13 cellular contexts compared by ENCODE assay signal in genomic region chr4:5785806-5786680, GRCh38.
DNase-seq lines count a peak whose midpoint lies in the region; ATAC-seq, FAIRE-seq and TF ChIP-seq lines count a peak whose summit lies in the region.
"Had no signal": no experiment of that assay in that cellular context is flagged by ENCODE, and none has a peak within 500 bp of the region (broad histone marks: within the 10 kb centered on the region; RNA-seq: fewer than 3 reads in every experiment).

No MANE protein-coding gene starts in this region.

- no peaks in the 10 kb centered on the region for H4K20me1 ChIP-seq in HepG2 (ENCODE audit: insufficient read depth, low read length)

- H3K4me2 ChIP-seq in HepG2 (ENCODE audit: low read depth, low read length) = no peak overlapping the region
- H3K4me2 ChIP-seq: A549 had no signal

- WGBS in HepG2 (ENCODE audit: low lambda C conversion rate) = 96% methylated on average over 9 of the region's 9 CpGs
- WGBS in right lobe of liver (ENCODE audit: insufficient coverage, low coverage, low lambda C conversion rate, missing lambda C conversion rate) = 73% methylated on average over 9 of the region's 9 CpGs
- WGBS in endodermal cell (ENCODE audit: insufficient coverage in 1 of 2, insufficient read length in 1 of 2), 2 experiments = 96 to 98% methylated on average over 4 to 7 of the region's 9 CpGs

- peaks cover 34% of the 10 kb centered on the region for H3K4me1 Mint-ChIP-seq in endodermal cell
- H3K4me1 Mint-ChIP-seq: stimulated activated naive B cell treated with anti-CD40 and anti-IgM and Interleukin-4, amounts not matched to agents 10 μg/mL and 1 μg/mL and 100 μg/mL, for 72 hours had no signal

- DNase-seq in HepG2 (ENCODE audit: low spot score) (no peak), right lobe of liver (no peak), endodermal cell (no peak), islet precursor cell (peak; percentile 56), NCI-H510A (lab: John Stamatoyannopoulos, UW) (no peak), GM13976 (ENCODE audit: low spot score) (no peak), NCI-H187 treated with DMSO at 0.1 percent for 48 hours (lab: John Stamatoyannopoulos, UW) (no peak)
- DNase-seq: left colon; NCI-H1436; stimulated activated CD4-positive, alpha-beta T cell treated with anti-CD3 and anti-CD28 coated beads, Interleukin-1b, Interleukin-23, amount 100 ng/mL, for 48 hours; stimulated activated naive B cell treated with anti-CD40 and anti-IgM and Interleukin-4, amounts not matched to agents 10 μg/mL and 1 μg/mL and 100 μg/mL, for 72 hours had no signal

- ATAC-seq in HepG2 = no peak
- ATAC-seq in right lobe of liver = no peak
- ATAC-seq in GM19324 (IDR thresholded peaks at IDR 0.05; ENCODE audit: low FRiP score, unreplicated experiment) = no peak
- ATAC-seq: A549; left colon; stimulated activated naive B cell treated with anti-CD40 and anti-IgM and Interleukin-4, amounts not matched to agents 10 μg/mL and 1 μg/mL and 100 μg/mL, for 72 hours had no signal

- TF ChIP-seq EP300 in HepG2 (IDR thresholded peaks at IDR 0.05; ENCODE audit: low read depth in 2 of 2, low read length in 2 of 2) (no peak), HepG2 (CRISPR knock-in tag; IDR thresholded peaks at IDR 0.05; ENCODE audit: borderline replicate concordance) (no peak)

- no peak for TF ChIP-seq RAD21 in HepG2 (CRISPR knock-in tag; IDR thresholded peaks at IDR 0.05)

- CTCF ChIA-PET in HepG2 (lab: Yijun Ruan, JAX; ENCODE audit: low intra/inter-chr PET ratio, low total read pairs) = no interaction called here

- H3K36me3 Mint-ChIP-seq in endodermal cell (ENCODE audit: low read depth) = peaks cover 60% of the 10 kb centered on the region

- no peaks in the 10 kb centered on the region; a peak in 1 of 5 replicates for H3K27me3 ChIP-seq in HepG2 (ENCODE audit: control insufficient read depth in 1 of 2, insufficient read depth in 2 of 2, low read length in 2 of 2)
- H3K27me3 ChIP-seq in right lobe of liver = no peaks in the 10 kb centered on the region
- H3K27me3 ChIP-seq in endodermal cell (ENCODE audit: control insufficient read depth, insufficient read depth, low read length, poor library complexity, severe bottlenecking) = no peaks in the 10 kb centered on the region

- H3K36me3 ChIP-seq in HepG2 (replicated peaks in 1 of 2; ENCODE audit: control insufficient read depth in 1 of 2, insufficient read depth in 2 of 2, low read length in 2 of 2) = peaks cover 17 to 40% of the 10 kb centered on the region in 2 experiments
- H3K36me3 ChIP-seq in right lobe of liver = no peaks in the 10 kb centered on the region
- peaks cover 28% of the 10 kb centered on the region for H3K36me3 ChIP-seq in endodermal cell (ENCODE audit: control insufficient read depth, insufficient read depth, low read length)

- in situ Hi-C loops in HepG2 (cut with HindIII; ENCODE audit: extremely low pct_ligation_motif_present, low pct_unique_long_range_greater_than_20kb) (no loop called here), GM13976 (cut with MboI; ENCODE audit: low sequenced_read_pairs, unreplicated experiment) (no loop called here)

- intact Hi-C loops in HepG2 (cut with micrococcal nuclease; ENCODE audit: unreplicated experiment) = no loop called here
- intact Hi-C loops in right lobe of liver (cut with DNase I) = no loop called here

- no peaks in the 10 kb centered on the region for H3K4me1 ChIP-seq in HepG2 (ENCODE audit: insufficient read depth, low read length)
- no peaks in the 10 kb centered on the region for H3K4me1 ChIP-seq in right lobe of liver
- peaks cover 2% of the 10 kb centered on the region for H3K4me1 ChIP-seq in endodermal cell (ENCODE audit: control insufficient read depth, insufficient read depth, low read length)

- H3K27me3 Mint-ChIP-seq in endodermal cell (ENCODE audit: insufficient read depth) = peaks cover 27% of the 10 kb centered on the region

- no peaks in the 10 kb centered on the region for H3K79me2 ChIP-seq in HepG2 (ENCODE audit: insufficient read depth, low read length)

- H3K27ac ChIP-seq in HepG2 (ENCODE audit: extremely low read length, insufficient read depth, low read length) = no peak overlapping the region
- no peak overlapping the region for H3K27ac ChIP-seq in right lobe of liver
- peak overlapping the region; percentile 26 for H3K27ac ChIP-seq in endodermal cell (ENCODE audit: low read depth, low read length)
- H3K27ac ChIP-seq: A549 had no signal

- POLR2A ChIA-PET in HepG2 (lab: Yijun Ruan, JAX) = no interaction called here

- peaks cover 17% of the 10 kb centered on the region for H3K9me3 Mint-ChIP-seq in endodermal cell

- no peak overlapping the region for H2AFZ ChIP-seq in HepG2 (ENCODE audit: low read length)

- TF ChIP-seq CTCF in HepG2 (CRISPR knock-in tag; IDR thresholded peaks at IDR 0.05) = no peak
- no peak for TF ChIP-seq CTCF in right lobe of liver (IDR thresholded peaks at IDR 0.05)
- TF ChIP-seq CTCF in endodermal cell (conservative IDR thresholded peaks at IDR 0.05) = no peak
- TF ChIP-seq CTCF in GM13976 (IDR thresholded peaks at IDR 0.05; ENCODE audit: borderline replicate concordance, control extremely low read depth, extremely low read depth, insufficient read depth, missing control alignments) = no peak

- H3K4me3 Mint-ChIP-seq in endodermal cell = no peak overlapping the region
- H3K4me3 Mint-ChIP-seq: stimulated activated naive B cell treated with anti-CD40 and anti-IgM and Interleukin-4, amounts not matched to agents 10 μg/mL and 1 μg/mL and 100 μg/mL, for 72 hours had no signal

- no TSS peak for BruUV-seq in HepG2 (replicated peaks; lab: Mats Ljungman, UMichigan)

- H3K9me3 ChIP-seq in HepG2 (ENCODE audit: low read length) (no peaks in the 10 kb centered on the region), right lobe of liver (no peaks in the 10 kb centered on the region), endodermal cell (ENCODE audit: control insufficient read depth, low read length) (peaks cover 13% of the 10 kb centered on the region)
- H3K9me3 ChIP-seq: A549 had no signal

- TF ChIP-seq POLR2A in HepG2 (IDR thresholded peaks at IDR 0.05; ENCODE audit: insufficient read depth in 1 of 2, low read depth in 2 of 2, low read length in 2 of 2) (no peak), right lobe of liver (IDR thresholded peaks at IDR 0.05) (no peak)

- H3K4me3 ChIP-seq in HepG2 (replicated peaks in 1 of 3; ENCODE audit: insufficient read depth in 1 of 3, low read depth in 2 of 3, low read length in 3 of 3) = no peak overlapping the region
- no peak overlapping the region for H3K4me3 ChIP-seq in right lobe of liver
- H3K4me3 ChIP-seq in endodermal cell (ENCODE audit: low read length) = no peak overlapping the region
- H3K4me3 ChIP-seq: A549 had no signal

- no peak overlapping the region for H3K27ac Mint-ChIP-seq in endodermal cell
- H3K27ac Mint-ChIP-seq: stimulated activated naive B cell treated with anti-CD40 and anti-IgM and Interleukin-4, amounts not matched to agents 10 μg/mL and 1 μg/mL and 100 μg/mL, for 72 hours had no signal

- no peak for FAIRE-seq in HepG2 (lab: Jason Lieb, UNC)
- FAIRE-seq: A549 had no signal

- H3K9ac ChIP-seq in HepG2 (ENCODE audit: insufficient read depth, low read depth, low read length) (no peak overlapping the region), endodermal cell (ENCODE audit: extremely low read depth, low read length, poor library complexity, severe bottlenecking) (no peak overlapping the region)

TF ChIP-seq in HepG2, 621 proteins besides CTCF, POLR2A, EP300 and RAD21:
- TF ChIP-seq SIX1 (CRISPR knock-in tag; IDR thresholded peaks at IDR 0.05; ENCODE audit: borderline replicate concordance) = no peak
- no peak for TF ChIP-seq HNRNPH1 (optimal IDR thresholded peaks at IDR 0.05; ENCODE audit: low read depth, low read length)
- peak; percentile 30 for TF ChIP-seq CREB1 (IDR thresholded peaks at IDR 0.05)
- no peak for TF ChIP-seq CREB1 (CRISPR knock-in tag; IDR thresholded peaks at IDR 0.05)
- TF ChIP-seq ZNF205 (CRISPR knock-in tag; IDR thresholded peaks at IDR 0.05) = no peak
- peak; percentile 52 for TF ChIP-seq ATF7 (IDR thresholded peaks at IDR 0.05)
- no peak for TF ChIP-seq ATF7 (CRISPR knock-in tag; IDR thresholded peaks at IDR 0.05)
- TF ChIP-seq FOXP1 (IDR thresholded peaks at IDR 0.05) = no peak
- no peak for TF ChIP-seq FOXP1 (CRISPR knock-in tag; IDR thresholded peaks at IDR 0.05)
- no peak for TF ChIP-seq ADNP (CRISPR knock-in tag; IDR thresholded peaks at IDR 0.05)
- TF ChIP-seq ZNF652 (CRISPR knock-in tag; IDR thresholded peaks at IDR 0.05; ENCODE audit: borderline replicate concordance, low read depth) = no peak
